In the genomic region with DNA sequence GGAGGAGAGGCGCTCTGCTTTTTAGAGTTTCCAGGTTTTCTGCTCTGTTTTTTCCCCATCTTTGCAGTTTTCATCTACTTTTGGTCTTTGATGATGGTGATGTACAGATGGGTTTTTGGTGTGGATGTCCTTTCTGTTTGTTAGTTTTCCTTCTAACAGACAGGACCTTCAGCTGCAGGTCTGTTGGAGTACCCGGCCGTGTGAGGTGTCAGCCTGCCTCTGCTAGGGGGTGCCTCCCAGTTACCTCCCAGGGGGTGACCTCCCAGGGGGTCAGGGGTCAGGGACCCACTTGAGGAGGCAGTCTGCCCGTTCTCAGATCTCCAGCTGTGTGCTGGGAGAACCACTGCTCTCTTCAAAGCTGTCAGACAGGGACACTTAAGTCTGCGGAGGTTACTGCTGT, we compare ENCODE assay signal across 6 cellular contexts. TPM values are rescaled to one million over a fixed set of nuclear protein-coding genes. Genes with fewer than 3 reads are reported as not detected.
"Had no signal": no experiment of that assay in that cellular context is flagged by ENCODE, and none has a peak within 500 bp of the region (broad histone marks: within the 10 kb centered on the region; RNA-seq: fewer than 3 reads in every experiment).

No MANE protein-coding gene starts in this region.

RNA-seq across cellular contexts. Expression of a gene that starts 22.5 kb away (rescaled TPM):
- total RNA-seq: activated naive CD4-positive, alpha-beta T cell treated with anti-CD3 and anti-CD28 coated beads for 36 hours; activated T-helper 2 cell treated with anti-CD3 and anti-CD28 coated beads, Interferon-gamma antibody, Interleukin-2, Interleukin-4, amounts not matched to agents 10 μg/mL and 5 μg/mL and 100 μg/mL, durations not matched to agents 14 hours and 24 hours and 36 hours; ascending aorta; astrocyte; cardiac septum; chondrocyte had no signal
